ENCODE assay signal across 1 cellular context in the genomic region with DNA sequence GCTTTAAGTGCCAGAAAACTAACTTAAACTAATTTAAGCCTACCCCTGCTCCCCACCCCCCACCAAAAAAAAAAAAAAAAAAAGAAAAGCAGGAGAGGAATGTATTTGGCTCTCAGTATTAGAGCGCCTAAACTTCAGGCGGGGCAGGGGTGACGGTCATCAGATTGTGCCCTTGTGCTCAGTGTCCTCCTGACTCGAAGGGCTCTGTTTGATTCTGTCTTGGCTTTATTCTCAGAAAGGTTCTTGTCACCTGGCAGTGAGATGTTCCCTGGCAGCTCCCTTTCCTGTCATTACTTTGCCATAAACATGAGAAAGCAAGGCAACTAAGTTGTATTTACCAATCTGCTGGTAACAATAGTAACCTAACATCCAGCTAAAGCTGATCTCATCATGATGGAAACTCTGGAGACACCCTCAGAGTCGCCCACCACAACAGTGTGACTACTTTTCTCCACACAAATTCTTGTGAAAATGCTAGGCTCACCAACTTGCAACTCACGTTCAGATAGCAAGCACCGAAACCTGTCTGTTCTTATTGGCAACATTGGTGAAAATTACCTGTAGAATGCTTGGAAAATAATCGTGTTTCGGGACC.
TF ChIP-seq lines count a peak whose summit lies in the region.

No MANE protein-coding gene starts in this region.

TF ChIP-seq in HepG2, 621 proteins besides CTCF, POLR2A, EP300 and RAD21:
- TF ChIP-seq ZNF775 (CRISPR knock-in tag; IDR thresholded peaks at IDR 0.05; ENCODE audit: borderline replicate concordance) (no peak), TCF12 (IDR thresholded peaks at IDR 0.05) (no peak), TCF12 (CRISPR knock-in tag; IDR thresholded peaks at IDR 0.05) (no peak), NFE2L1 (CRISPR knock-in tag; IDR thresholded peaks at IDR 0.05; ENCODE audit: borderline replicate concordance) (no peak), TMF1 (CRISPR knock-in tag; IDR thresholded peaks at IDR 0.05; ENCODE audit: low read depth) (no peak), ZNF660 (CRISPR knock-in tag; IDR thresholded peaks at IDR 0.05; ENCODE audit: borderline replicate concordance, low read depth) (no peak)
- TF ChIP-seq, protein P1, sequence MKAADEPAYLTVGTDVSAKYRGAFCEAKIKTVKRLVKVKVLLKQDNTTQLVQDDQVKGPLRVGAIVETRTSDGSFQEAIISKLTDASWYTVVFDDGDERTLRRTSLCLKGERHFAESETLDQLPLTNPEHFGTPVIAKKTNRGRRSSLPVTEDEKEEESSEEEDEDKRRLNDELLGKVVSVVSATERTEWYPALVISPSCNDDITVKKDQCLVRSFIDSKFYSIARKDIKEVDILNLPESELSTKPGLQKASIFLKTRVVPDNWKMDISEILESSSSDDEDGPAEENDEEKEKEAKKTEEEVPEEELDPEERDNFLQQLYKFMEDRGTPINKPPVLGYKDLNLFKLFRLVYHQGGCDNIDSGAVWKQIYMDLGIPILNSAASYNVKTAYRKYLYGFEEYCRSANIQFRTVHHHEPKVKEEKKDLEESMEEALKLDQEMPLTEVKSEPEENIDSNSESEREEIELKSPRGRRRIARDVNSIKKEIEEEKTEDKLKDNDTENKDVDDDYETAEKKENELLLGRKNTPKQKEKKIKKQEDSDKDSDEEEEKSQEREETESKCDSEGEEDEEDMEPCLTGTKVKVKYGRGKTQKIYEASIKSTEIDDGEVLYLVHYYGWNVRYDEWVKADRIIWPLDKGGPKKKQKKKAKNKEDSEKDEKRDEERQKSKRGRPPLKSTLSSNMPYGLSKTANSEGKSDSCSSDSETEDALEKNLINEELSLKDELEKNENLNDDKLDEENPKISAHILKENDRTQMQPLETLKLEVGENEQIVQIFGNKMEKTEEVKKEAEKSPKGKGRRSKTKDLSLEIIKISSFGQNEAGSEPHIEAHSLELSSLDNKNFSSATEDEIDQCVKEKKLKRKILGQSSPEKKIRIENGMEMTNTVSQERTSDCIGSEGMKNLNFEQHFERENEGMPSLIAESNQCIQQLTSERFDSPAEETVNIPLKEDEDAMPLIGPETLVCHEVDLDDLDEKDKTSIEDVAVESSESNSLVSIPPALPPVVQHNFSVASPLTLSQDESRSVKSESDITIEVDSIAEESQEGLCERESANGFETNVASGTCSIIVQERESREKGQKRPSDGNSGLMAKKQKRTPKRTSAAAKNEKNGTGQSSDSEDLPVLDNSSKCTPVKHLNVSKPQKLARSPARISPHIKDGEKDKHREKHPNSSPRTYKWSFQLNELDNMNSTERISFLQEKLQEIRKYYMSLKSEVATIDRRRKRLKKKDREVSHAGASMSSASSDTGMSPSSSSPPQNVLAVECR (CRISPR knock-in tag; IDR thresholded peaks at IDR 0.05; ENCODE audit: borderline replicate concordance), result no peak
- TF ChIP-seq, protein P2, sequence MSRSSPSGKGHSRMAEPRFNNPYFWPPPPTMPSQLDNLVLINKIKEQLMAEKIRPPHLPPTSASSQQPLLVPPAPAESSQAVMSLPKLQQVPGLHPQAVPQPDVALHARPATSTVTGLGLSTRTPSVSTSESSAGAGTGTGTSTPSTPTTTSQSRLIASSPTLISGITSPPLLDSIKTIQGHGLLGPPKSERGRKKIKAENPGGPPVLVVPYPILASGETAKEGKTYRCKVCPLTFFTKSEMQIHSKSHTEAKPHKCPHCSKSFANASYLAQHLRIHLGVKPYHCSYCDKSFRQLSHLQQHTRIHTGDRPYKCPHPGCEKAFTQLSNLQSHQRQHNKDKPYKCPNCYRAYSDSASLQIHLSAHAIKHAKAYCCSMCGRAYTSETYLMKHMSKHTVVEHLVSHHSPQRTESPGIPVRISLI (CRISPR knock-in tag; IDR thresholded peaks at IDR 0.05; ENCODE audit: borderline replicate concordance), result no peak
- TF ChIP-seq, protein P3, sequence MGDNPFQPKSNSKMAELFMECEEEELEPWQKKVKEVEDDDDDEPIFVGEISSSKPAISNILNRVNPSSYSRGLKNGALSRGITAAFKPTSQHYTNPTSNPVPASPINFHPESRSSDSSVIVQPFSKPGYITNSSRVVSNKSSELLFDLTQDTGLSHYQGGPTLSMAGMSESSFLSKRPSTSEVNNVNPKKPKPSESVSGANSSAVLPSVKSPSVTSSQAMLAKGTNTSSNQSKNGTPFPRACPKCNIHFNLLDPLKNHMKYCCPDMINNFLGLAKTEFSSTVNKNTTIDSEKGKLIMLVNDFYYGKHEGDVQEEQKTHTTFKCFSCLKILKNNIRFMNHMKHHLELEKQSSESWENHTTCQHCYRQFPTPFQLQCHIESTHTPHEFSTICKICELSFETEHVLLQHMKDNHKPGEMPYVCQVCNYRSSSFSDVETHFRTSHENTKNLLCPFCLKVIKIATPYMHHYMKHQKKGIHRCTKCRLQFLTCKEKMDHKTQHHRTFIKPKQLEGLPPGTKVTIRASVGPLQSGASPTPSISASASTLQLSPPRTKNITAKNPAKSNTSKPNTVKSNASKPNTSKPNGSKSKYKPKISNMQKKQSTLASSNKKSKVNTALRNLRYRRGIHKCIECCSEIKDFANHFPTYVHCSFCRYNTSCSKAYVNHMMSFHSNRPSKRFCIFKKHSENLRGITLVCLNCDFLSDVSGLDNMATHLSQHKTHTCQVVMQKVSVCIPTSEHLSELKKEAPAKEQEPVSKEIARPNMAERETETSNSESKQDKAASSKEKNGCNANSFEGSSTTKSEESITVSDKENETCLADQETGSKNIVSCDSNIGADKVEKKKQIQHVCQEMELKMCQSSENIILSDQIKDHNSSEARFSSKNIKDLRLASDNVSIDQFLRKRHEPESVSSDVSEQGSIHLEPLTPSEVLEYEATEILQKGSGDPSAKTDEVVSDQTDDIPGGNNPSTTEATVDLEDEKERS (CRISPR knock-in tag; IDR thresholded peaks at IDR 0.05), result no peak
- TF ChIP-seq, protein P4, sequence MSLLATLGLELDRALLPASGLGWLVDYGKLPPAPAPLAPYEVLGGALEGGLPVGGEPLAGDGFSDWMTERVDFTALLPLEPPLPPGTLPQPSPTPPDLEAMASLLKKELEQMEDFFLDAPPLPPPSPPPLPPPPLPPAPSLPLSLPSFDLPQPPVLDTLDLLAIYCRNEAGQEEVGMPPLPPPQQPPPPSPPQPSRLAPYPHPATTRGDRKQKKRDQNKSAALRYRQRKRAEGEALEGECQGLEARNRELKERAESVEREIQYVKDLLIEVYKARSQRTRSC (CRISPR knock-in tag; IDR thresholded peaks at IDR 0.05; ENCODE audit: low read depth), result no peak
- TF ChIP-seq, protein P5, sequence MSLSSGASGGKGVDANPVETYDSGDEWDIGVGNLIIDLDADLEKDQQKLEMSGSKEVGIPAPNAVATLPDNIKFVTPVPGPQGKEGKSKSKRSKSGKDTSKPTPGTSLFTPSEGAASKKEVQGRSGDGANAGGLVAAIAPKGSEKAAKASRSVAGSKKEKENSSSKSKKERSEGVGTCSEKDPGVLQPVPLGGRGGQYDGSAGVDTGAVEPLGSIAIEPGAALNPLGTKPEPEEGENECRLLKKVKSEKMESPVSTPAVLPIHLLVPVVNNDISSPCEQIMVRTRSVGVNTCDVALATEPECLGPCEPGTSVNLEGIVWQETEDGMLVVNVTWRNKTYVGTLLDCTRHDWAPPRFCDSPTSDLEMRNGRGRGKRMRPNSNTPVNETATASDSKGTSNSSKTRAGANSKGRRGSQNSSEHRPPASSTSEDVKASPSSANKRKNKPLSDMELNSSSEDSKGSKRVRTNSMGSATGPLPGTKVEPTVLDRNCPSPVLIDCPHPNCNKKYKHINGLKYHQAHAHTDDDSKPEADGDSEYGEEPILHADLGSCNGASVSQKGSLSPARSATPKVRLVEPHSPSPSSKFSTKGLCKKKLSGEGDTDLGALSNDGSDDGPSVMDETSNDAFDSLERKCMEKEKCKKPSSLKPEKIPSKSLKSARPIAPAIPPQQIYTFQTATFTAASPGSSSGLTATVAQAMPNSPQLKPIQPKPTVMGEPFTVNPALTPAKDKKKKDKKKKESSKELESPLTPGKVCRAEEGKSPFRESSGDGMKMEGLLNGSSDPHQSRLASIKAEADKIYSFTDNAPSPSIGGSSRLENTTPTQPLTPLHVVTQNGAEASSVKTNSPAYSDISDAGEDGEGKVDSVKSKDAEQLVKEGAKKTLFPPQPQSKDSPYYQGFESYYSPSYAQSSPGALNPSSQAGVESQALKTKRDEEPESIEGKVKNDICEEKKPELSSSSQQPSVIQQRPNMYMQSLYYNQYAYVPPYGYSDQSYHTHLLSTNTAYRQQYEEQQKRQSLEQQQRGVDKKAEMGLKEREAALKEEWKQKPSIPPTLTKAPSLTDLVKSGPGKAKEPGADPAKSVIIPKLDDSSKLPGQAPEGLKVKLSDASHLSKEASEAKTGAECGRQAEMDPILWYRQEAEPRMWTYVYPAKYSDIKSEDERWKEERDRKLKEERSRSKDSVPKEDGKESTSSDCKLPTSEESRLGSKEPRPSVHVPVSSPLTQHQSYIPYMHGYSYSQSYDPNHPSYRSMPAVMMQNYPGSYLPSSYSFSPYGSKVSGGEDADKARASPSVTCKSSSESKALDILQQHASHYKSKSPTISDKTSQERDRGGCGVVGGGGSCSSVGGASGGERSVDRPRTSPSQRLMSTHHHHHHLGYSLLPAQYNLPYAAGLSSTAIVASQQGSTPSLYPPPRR (CRISPR knock-in tag; IDR thresholded peaks at IDR 0.05; ENCODE audit: borderline replicate concordance), result no peak
TF ChIP-seq in HepG2: peak in this region for 0.
